In genomic region chr4:94441838-94442237, GRCh38 we compare ENCODE assay signal across 1 cellular context.
TF ChIP-seq lines count a peak whose summit lies in the region.

No MANE protein-coding gene starts in this region.

TF ChIP-seq in K562, 482 proteins besides CTCF, POLR2A, EP300 and RAD21 (continued from another document):
- TF ChIP-seq, protein P1, sequence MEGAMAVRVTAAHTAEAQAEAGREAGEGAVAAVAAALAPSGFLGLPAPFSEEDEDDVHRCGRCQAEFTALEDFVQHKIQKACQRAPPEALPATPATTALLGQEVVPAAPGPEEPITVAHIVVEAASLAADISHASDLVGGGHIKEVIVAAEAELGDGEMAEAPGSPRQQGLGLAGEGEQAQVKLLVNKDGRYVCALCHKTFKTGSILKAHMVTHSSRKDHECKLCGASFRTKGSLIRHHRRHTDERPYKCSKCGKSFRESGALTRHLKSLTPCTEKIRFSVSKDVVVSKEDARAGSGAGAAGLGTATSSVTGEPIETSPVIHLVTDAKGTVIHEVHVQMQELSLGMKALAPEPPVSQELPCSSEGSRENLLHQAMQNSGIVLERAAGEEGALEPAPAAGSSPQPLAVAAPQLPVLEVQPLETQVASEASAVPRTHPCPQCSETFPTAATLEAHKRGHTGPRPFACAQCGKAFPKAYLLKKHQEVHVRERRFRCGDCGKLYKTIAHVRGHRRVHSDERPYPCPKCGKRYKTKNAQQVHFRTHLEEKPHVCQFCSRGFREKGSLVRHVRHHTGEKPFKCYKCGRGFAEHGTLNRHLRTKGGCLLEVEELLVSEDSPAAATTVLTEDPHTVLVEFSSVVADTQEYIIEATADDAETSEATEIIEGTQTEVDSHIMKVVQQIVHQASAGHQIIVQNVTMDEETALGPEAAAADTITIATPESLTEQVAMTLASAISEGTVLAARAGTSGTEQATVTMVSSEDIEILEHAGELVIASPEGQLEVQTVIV (CRISPR knock-in tag; IDR thresholded peaks at IDR 0.05; ENCODE audit: borderline replicate concordance): no peak
- TF ChIP-seq TAF1 (IDR thresholded peaks at IDR 0.05; ENCODE audit: control insufficient read depth, extremely low read depth, insufficient read depth, low read length, severe bottlenecking): no peak
